In the genomic region with DNA sequence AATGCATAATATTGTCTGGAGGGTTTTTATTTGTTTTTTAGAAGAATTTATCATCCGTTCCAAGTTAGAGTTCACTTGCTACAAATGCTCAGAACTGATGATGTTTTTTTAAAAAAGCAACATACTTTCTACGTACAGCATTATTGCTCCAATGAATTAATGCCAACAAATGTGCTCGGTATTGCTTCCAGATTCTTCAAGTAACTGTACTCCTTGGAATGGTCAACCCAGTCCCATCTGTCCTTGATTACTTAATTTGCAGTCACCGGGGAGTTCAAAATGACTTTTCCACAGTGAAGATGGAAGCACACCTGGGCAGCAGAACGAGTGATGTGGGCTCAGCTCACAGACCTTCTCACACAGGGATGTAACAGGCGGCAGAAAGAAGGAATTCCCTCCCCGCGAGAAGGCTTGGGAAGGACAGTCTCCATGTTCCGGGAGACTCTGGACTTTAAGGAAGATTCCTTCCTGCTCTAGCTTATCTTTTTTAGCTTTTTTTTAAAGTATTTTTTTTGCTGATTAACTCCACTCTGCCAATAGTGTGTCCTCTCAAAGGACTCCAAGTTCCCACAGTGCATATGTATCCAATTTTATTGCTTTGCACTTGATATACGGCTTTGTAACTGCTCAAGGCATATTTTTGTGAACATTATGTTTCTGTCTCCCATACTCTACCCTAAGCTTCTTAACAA, we compare ENCODE assay signal across 13 cellular contexts.
DNase-seq lines count a peak whose midpoint lies in the region; ATAC-seq and TF ChIP-seq lines count a peak whose summit lies in the region.
"Had no signal": no experiment of that assay in that cellular context is flagged by ENCODE, and none has a peak within 500 bp of the region (broad histone marks: within the 10 kb centered on the region; RNA-seq: fewer than 3 reads in every experiment).

No MANE protein-coding gene starts in this region.

- DNase-seq in left ventricle myocardium superior (no peak), cardiac septum (ENCODE audit: low spot score) (no peak), brain microvascular endothelial cell (no peak), mesendoderm (no peak), vagina (ENCODE audit: extremely low spot score in 2 of 2) (no peak), activated gamma-delta T cell treated with Interleukin-2 at 50 U/mL for 16 hours (no peak), occipital lobe (lab: John Stamatoyannopoulos, UW) (no peak)
- DNase-seq: activated CD8-positive, alpha-beta T cell treated with anti-CD3 and anti-CD28 coated beads, Interleukin-2, amount 10 ng/mL, durations not matched to agents 7 days and 5 days; activated naive CD4-positive, alpha-beta T cell treated with anti-CD3 and anti-CD28 coated beads for 36 hours; cerebellar nuclear complex; kidney glomerular epithelial cell; NCI-H446 treated with DMSO at 0.1 percent for 48 hours had no signal

- H3K4me2 ChIP-seq in mesendoderm (ENCODE audit: low read length): no peak overlapping the region

- H4K8ac ChIP-seq in mesendoderm (ENCODE audit: low read depth, low read length): peak overlapping the region; percentile 65

- in situ Hi-C loops in brain microvascular endothelial cell (cut with HindIII; ENCODE audit: low pct_ligation_motif_present, low sequenced_read_pairs): no loop called here

- no peak overlapping the region for H3K23ac ChIP-seq in mesendoderm (ENCODE audit: low read length)

- H3K36me3 ChIP-seq in brain microvascular endothelial cell (replicated peaks) (no peaks in the 10 kb centered on the region), mesendoderm (ENCODE audit: control insufficient read depth, insufficient read depth, low read length) (no peaks in the 10 kb centered on the region), vagina (no peaks in the 10 kb centered on the region)

- H3K4ac ChIP-seq in mesendoderm (ENCODE audit: low read depth, low read length): no peak overlapping the region

- peaks cover 2% of the 10 kb centered on the region for H3K4me1 ChIP-seq in mesendoderm (ENCODE audit: control insufficient read depth, low read depth, low read length)
- peaks cover 64% of the 10 kb centered on the region for H3K4me1 ChIP-seq in vagina

- H2AK5ac ChIP-seq in mesendoderm (ENCODE audit: low read length): no peak overlapping the region

- H2BK15ac ChIP-seq in mesendoderm (replicated peaks; ENCODE audit: low read depth): no peak overlapping the region

- H3K9me3 ChIP-seq in vagina: no peaks in the 10 kb centered on the region

- WGBS in mesendoderm (ENCODE audit: extremely low coverage, insufficient coverage, low lambda C conversion rate): no CpG with 5 or more reads among the region's 10 CpGs

- no peak overlapping the region for H2BK120ac ChIP-seq in mesendoderm (ENCODE audit: low read depth, low read length)

- peaks cover 58% of the 10 kb centered on the region for H3K79me2 ChIP-seq in mesendoderm (ENCODE audit: control insufficient read depth, insufficient read depth, low read length)

- no peaks in the 10 kb centered on the region for H3K27me3 ChIP-seq in brain microvascular endothelial cell (replicated peaks)
- H3K27me3 ChIP-seq in mesendoderm (ENCODE audit: insufficient read depth, low read length, poor library complexity): no peaks in the 10 kb centered on the region
- H3K27me3 ChIP-seq in vagina: no peaks in the 10 kb centered on the region

- H3K9ac ChIP-seq in mesendoderm (ENCODE audit: low read length): peak overlapping the region; percentile 40

- no peak for TF ChIP-seq POLR2A in vagina (IDR thresholded peaks at IDR 0.05)

- peaks cover 24% of the 10 kb centered on the region for H3K79me1 ChIP-seq in mesendoderm (ENCODE audit: low read length)

- intact Hi-C loops in left ventricle myocardium superior (cut with micrococcal nuclease) (no loop called here), cardiac septum (cut with DNase I) (loop anchor here (10.0 kb wide), 1 partner anchor 64 kb away; a partner anchor contains a TSS), vagina (cut with DNase I) (no loop called here)

- H3K27ac ChIP-seq in brain microvascular endothelial cell (peak overlapping the region; percentile 78), mesendoderm (ENCODE audit: low read depth, low read length) (no peak overlapping the region), vagina (peak overlapping the region; percentile 61)

- TF ChIP-seq CTCF in brain microvascular endothelial cell (IDR thresholded peaks at IDR 0.05; ENCODE audit: low read depth, low read length, missing control alignments): no peak
- TF ChIP-seq CTCF in vagina (IDR thresholded peaks at IDR 0.05): no peak

- ATAC-seq in left ventricle myocardium superior (peak; percentile 28), GM19467 (IDR thresholded peaks at IDR 0.05; ENCODE audit: unreplicated experiment) (no peak)
- ATAC-seq: activated CD8-positive, alpha-beta T cell treated with anti-CD3 and anti-CD28 coated beads, Interleukin-2, amount 10 ng/mL, durations not matched to agents 7 days and 5 days had no signal

- H2BK5ac ChIP-seq in mesendoderm (ENCODE audit: low read length): no peak overlapping the region

- H3K56ac ChIP-seq in mesendoderm (ENCODE audit: low read length): peak overlapping the region; percentile 5

- H4K5ac ChIP-seq in mesendoderm (ENCODE audit: low read length): no peak overlapping the region

- H3K18ac ChIP-seq in mesendoderm (ENCODE audit: low read length): no peak overlapping the region

- H3K4me3 ChIP-seq in brain microvascular endothelial cell (ENCODE audit: low read depth, low read length) (peak overlapping the region; percentile 15), mesendoderm (ENCODE audit: low read length) (no peak overlapping the region), vagina (no peak overlapping the region)
